ENCODE assay signal across 1 cellular context in the genomic region with DNA sequence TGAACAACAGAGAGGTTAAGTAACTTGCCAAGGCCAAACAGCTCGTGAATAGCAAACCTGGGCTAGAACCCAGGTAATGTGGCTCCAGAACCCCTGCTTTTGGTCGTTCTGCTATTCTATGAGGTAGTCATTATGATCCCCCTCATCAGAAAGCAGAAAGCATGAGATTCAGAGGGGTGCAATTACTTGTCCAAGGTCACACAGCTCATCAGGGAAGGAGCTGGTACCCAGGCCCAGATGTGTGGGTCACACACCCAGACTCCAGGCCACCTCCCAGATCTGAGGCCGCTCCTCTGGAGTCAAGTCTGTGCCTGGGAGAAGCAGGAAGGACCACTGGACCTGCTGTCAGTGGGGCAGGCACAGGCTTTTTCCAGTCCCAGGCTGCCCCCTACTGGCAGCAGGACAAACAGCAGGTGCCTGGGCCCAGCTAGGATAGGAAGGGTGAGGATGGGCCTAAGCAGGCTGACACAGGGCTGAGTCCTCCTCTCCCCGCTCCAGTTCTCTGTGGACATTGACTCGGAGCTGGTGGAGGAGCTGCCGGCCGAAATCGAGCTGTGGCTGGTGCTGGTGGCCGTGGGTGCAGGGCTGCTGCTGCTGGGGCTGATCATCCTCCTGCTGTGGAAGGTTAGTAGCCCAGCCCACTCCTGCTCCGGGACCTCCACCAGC.
TF ChIP-seq lines count a peak whose summit lies in the region.

No MANE protein-coding gene starts in this region.

TF ChIP-seq in GM23338, 12 proteins besides CTCF, POLR2A, EP300 and RAD21 (continued from another document):
- TF ChIP-seq ZNF462 (CRISPR knock-in tag; IDR thresholded peaks at IDR 0.05) (no peak), EZH2 (IDR thresholded peaks at IDR 0.05; ENCODE audit: low read depth, unreplicated experiment) (no peak), NANOG (IDR thresholded peaks at IDR 0.05; ENCODE audit: borderline replicate concordance) (no peak), EZH2phosphoT487 (IDR thresholded peaks at IDR 0.05; ENCODE audit: unreplicated experiment) (no peak), ZNF331 (CRISPR knock-in tag; IDR thresholded peaks at IDR 0.05; ENCODE audit: low read depth) (no peak)
